Comparison of ENCODE assay signal across 34 cellular contexts in genomic region chr22:44187652-44188230, GRCh38. TPM values are rescaled to one million over a fixed set of nuclear protein-coding genes. Genes with fewer than 3 reads are reported as not detected.
"Had no signal": no experiment of that assay in that cellular context is flagged by ENCODE, and none has a peak within 500 bp of the region (broad histone marks: within the 10 kb centered on the region; RNA-seq: fewer than 3 reads in every experiment).

No MANE protein-coding gene starts in this region.

- H3K4me1 ChIP-seq: adrenal gland, body of pancreas, colonic mucosa, left ventricle myocardium inferior, parathyroid adenoma had no signal

- H3K4me1 Mint-ChIP-seq: mesothelial cell of epicardium had no signal

- H3K9me3 ChIP-seq: adrenal gland, body of pancreas, colonic mucosa, left ventricle myocardium inferior had no signal

- H3K27me3 ChIP-seq: adrenal gland, colonic mucosa had no signal

- H3K27me3 Mint-ChIP-seq: activated T-cell treated with anti-CD3 and anti-CD28 coated beads, Interleukin-2, amount 50 U/mL, for 24 hours; activated T-helper 17 cell treated with anti-CD3 and anti-CD28 coated beads, Interleukin-2, amount 50 U/mL, for 72 hours; naive thymus-derived CD4-positive, alpha-beta T cell; stimulated activated memory B cell treated with anti-CD40 and anti-IgM and Interleukin-4, amounts not matched to agents 10 μg/mL and 1 μg/mL and 100 μg/mL, for 72 hours; stimulated activated naive CD8-positive, alpha-beta T cell treated with anti-CD3 and anti-CD28 coated beads, Interleukin-15, amount 100 ng/mL, for 72 hours; T-cell; type B pancreatic cell had no signal

- H3K27ac ChIP-seq: adrenal gland, body of pancreas, colonic mucosa, dorsolateral prefrontal cortex, left ventricle myocardium inferior, parathyroid adenoma had no signal

- DNase-seq: activated CD4-positive, alpha-beta T cell treated with anti-CD3 and anti-CD28 coated beads for 48 hours; activated CD4-positive, alpha-beta T cell treated with anti-CD3 and anti-CD28 coated beads, Interleukin-2, amount 50 U/mL, for 48 hours; activated CD4-positive, CD25-positive, alpha-beta regulatory T cell; activated CD8-positive, alpha-beta memory T cell treated with anti-CD3 and anti-CD28 coated beads, Interleukin-2, amount 50 U/mL, for 48 hours; activated naive CD4-positive, alpha-beta T cell; activated T-cell treated with anti-CD3 and anti-CD28 coated beads, Interleukin-2, amount 50 U/mL, for 24 hours; adrenal gland; cerebellar nuclear complex; colonic mucosa; effector memory CD4-positive, alpha-beta T cell; glutamatergic neuron; left ventricle myocardium inferior; naive thymus-derived CD4-positive, alpha-beta T cell; occipital lobe; right cardiac atrium; stimulated activated CD4-positive, alpha-beta T cell treated with anti-CD3 and anti-CD28 coated beads, Interleukin-4, amount 100 ng/mL, for 24 hours; stimulated activated naive CD8-positive, alpha-beta T cell treated with anti-CD3 and anti-CD28 coated beads, Interleukin-15, amount 100 ng/mL, for 72 hours; substantia nigra; T-cell had no signal

- H3K36me3 Mint-ChIP-seq: mesothelial cell of epicardium, type B pancreatic cell had no signal

- H3K4me3 Mint-ChIP-seq: activated T-cell treated with anti-CD3 and anti-CD28 coated beads, Interleukin-2, amount 50 U/mL, for 24 hours; activated T-helper 17 cell treated with anti-CD3 and anti-CD28 coated beads, Interleukin-2, amount 50 U/mL, for 72 hours; mesothelial cell of epicardium; naive thymus-derived CD4-positive, alpha-beta T cell; neural crest cell; stimulated activated memory B cell treated with anti-CD40 and anti-IgM and Interleukin-4, amounts not matched to agents 10 μg/mL and 1 μg/mL and 100 μg/mL, for 72 hours; stimulated activated naive CD8-positive, alpha-beta T cell treated with anti-CD3 and anti-CD28 coated beads, Interleukin-15, amount 100 ng/mL, for 72 hours; T-cell; T-helper 2 cell treated with Interferon-gamma antibody and Interleukin-4, amounts not matched to agents 5 μg/mL and 100 μg/mL, for 36 hours; type B pancreatic cell had no signal

- H3K36me3 ChIP-seq: adrenal gland, colonic mucosa, left ventricle myocardium inferior had no signal

- H3K9me3 Mint-ChIP-seq: activated naive CD4-positive, alpha-beta T cell treated with anti-CD3 and anti-CD28 coated beads, Interleukin-2, amount 50 U/mL, for 72 hours; activated T-cell treated with anti-CD3 and anti-CD28 coated beads, Interleukin-2, amount 50 U/mL, for 24 hours; activated T-helper 17 cell treated with anti-CD3 and anti-CD28 coated beads, Interleukin-2, amount 50 U/mL, for 72 hours; mesothelial cell of epicardium; naive thymus-derived CD4-positive, alpha-beta T cell; neural crest cell; stimulated activated memory B cell treated with anti-CD40 and anti-IgM and Interleukin-4, amounts not matched to agents 10 μg/mL and 1 μg/mL and 100 μg/mL, for 72 hours; stimulated activated naive CD8-positive, alpha-beta T cell treated with anti-CD3 and anti-CD28 coated beads, Interleukin-15, amount 100 ng/mL, for 72 hours; T-cell; T-helper 2 cell treated with Interferon-gamma antibody and Interleukin-4, amounts not matched to agents 5 μg/mL and 100 μg/mL, for 36 hours; type B pancreatic cell had no signal

- ATAC-seq: activated naive CD4-positive, alpha-beta T cell treated with anti-CD3 and anti-CD28 coated beads, Interleukin-2, amount 50 U/mL, for 72 hours; activated T-helper 17 cell treated with anti-CD3 and anti-CD28 coated beads, Interleukin-2, amount 50 U/mL, for 72 hours; body of pancreas; naive thymus-derived CD4-positive, alpha-beta T cell; right cardiac atrium; stimulated activated memory B cell treated with anti-CD40 and anti-IgM and Interleukin-4, amounts not matched to agents 10 μg/mL and 1 μg/mL and 100 μg/mL, for 72 hours; stimulated activated naive CD8-positive, alpha-beta T cell treated with anti-CD3 and anti-CD28 coated beads, Interleukin-15, amount 100 ng/mL, for 72 hours; T-cell had no signal

- H3K27ac Mint-ChIP-seq: activated T-cell treated with anti-CD3 and anti-CD28 coated beads, Interleukin-2, amount 50 U/mL, for 24 hours; activated T-helper 17 cell treated with anti-CD3 and anti-CD28 coated beads, Interleukin-2, amount 50 U/mL, for 72 hours; mesothelial cell of epicardium; stimulated activated memory B cell treated with anti-CD40 and anti-IgM and Interleukin-4, amounts not matched to agents 10 μg/mL and 1 μg/mL and 100 μg/mL, for 72 hours; T-cell; T-helper 2 cell treated with Interferon-gamma antibody and Interleukin-4, amounts not matched to agents 5 μg/mL and 100 μg/mL, for 36 hours; type B pancreatic cell had no signal

- H3K4me3 ChIP-seq: adrenal gland, body of pancreas, colonic mucosa, dorsolateral prefrontal cortex, left ventricle myocardium inferior had no signal

- H3K9ac ChIP-seq: parathyroid adenoma had no signal

- FAIRE-seq: frontal cortex, islet of Langerhans had no signal

RNA-seq across cellular contexts. Expression of gene PARVG, which starts 7.0 kb away (rescaled TPM):
- total RNA-seq: epithelial cell of proximal tubule, lung microvascular endothelial cell, pulmonary artery endothelial cell had no signal
